ENCODE assay signal across 6 cellular contexts in genomic region chrX:51296138-51296537, GRCh38.
"Had no signal": no experiment of that assay in that cellular context is flagged by ENCODE, and none has a peak within 500 bp of the region (broad histone marks: within the 10 kb centered on the region; RNA-seq: fewer than 3 reads in every experiment).

No MANE protein-coding gene starts in this region.

- H3K9me3 Mint-ChIP-seq: IgD-negative memory B cell had no signal

- H3K4me1 Mint-ChIP-seq: IgD-negative memory B cell had no signal

- H3K27ac Mint-ChIP-seq: IgD-negative memory B cell had no signal

- H3K4me3 Mint-ChIP-seq: IgD-negative memory B cell had no signal

- DNase-seq: IMR-90, KBM-7 had no signal

- ATAC-seq: HepG2, K562 had no signal

- FAIRE-seq: HepG2, HTR-8/SVneo, K562 had no signal
